23 cellular contexts compared by ENCODE assay signal in genomic region chr10:4398602-4399001, GRCh38.
DNase-seq lines count a peak whose midpoint lies in the region; ATAC-seq, FAIRE-seq and TF ChIP-seq lines count a peak whose summit lies in the region.
"Had no signal": no experiment of that assay in that cellular context is flagged by ENCODE, and none has a peak within 500 bp of the region (broad histone marks: within the 10 kb centered on the region; RNA-seq: fewer than 3 reads in every experiment).

No MANE protein-coding gene starts in this region.

- H3K27me3 Mint-ChIP-seq in T-helper 17 cell (no peaks in the 10 kb centered on the region), osteocyte (ENCODE audit: unreplicated experiment) (no peaks in the 10 kb centered on the region)
- no peaks in the 10 kb centered on the region for H3K27me3 Mint-ChIP-seq in activated CD4-positive, alpha-beta T cell treated with anti-CD3 and anti-CD28 coated beads, Interleukin-2, amount 10 ng/mL, durations not matched to agents 7 days and 5 days

- no peaks in the 10 kb centered on the region for H3K4me1 Mint-ChIP-seq in T-helper 17 cell
- peaks cover 26% of the 10 kb centered on the region for H3K4me1 Mint-ChIP-seq in osteocyte (ENCODE audit: unreplicated experiment)
- no peaks in the 10 kb centered on the region for H3K4me1 Mint-ChIP-seq in activated CD4-positive, alpha-beta T cell treated with anti-CD3 and anti-CD28 coated beads, Interleukin-2, amount 10 ng/mL, durations not matched to agents 7 days and 5 days
- H3K4me1 Mint-ChIP-seq: CD4-positive, alpha-beta memory T cell; GM23338; H9 had no signal

- H3K36me3 ChIP-seq in HepG2 (replicated peaks in 1 of 2; ENCODE audit: control insufficient read depth in 1 of 2, insufficient read depth in 2 of 2, low read length in 2 of 2) (no peaks in the 10 kb centered on the region), right lobe of liver (no peaks in the 10 kb centered on the region)

- no peak for DNase-seq in HepG2 (ENCODE audit: low spot score)
- no peak for DNase-seq in right lobe of liver
- DNase-seq in T-helper 17 cell: no peak
- no peak for DNase-seq in osteocyte (ENCODE audit: extremely low spot score, unreplicated experiment)
- DNase-seq in activated CD4-positive, alpha-beta T cell treated with anti-CD3 and anti-CD28 coated beads, Interleukin-2, amount 10 ng/mL, durations not matched to agents 7 days and 5 days: no peak
- DNase-seq: 8988T; ACHN; AML-193; C1 segment of cervical spinal cord; Calu3; CD4-positive, alpha-beta memory T cell; COR-L47; DMS53; DMS79 treated with DMSO at 0.1 percent for 48 hours; GF-D8; H9; HFFc6 had no signal

- no peak for TF ChIP-seq RAD21 in HepG2 (CRISPR knock-in tag; IDR thresholded peaks at IDR 0.05)

- H3K79me2 ChIP-seq in HepG2 (ENCODE audit: insufficient read depth, low read length): no peaks in the 10 kb centered on the region

- H3K9ac ChIP-seq in HepG2 (ENCODE audit: insufficient read depth, low read depth, low read length): no peak overlapping the region

- POLR2A ChIA-PET in HepG2 (lab: Yijun Ruan, JAX): no interaction called here
- POLR2A ChIA-PET in activated CD4-positive, alpha-beta T cell treated with anti-CD3 and anti-CD28 coated beads, Interleukin-2, amount 10 ng/mL, durations not matched to agents 7 days and 5 days (lab: Charles Lee): no interaction called here

- no peaks in the 10 kb centered on the region for H4K20me1 ChIP-seq in HepG2 (ENCODE audit: insufficient read depth, low read length)

- TF ChIP-seq POLR2A in HepG2 (IDR thresholded peaks at IDR 0.05; ENCODE audit: insufficient read depth in 1 of 2, low read depth in 2 of 2, low read length in 2 of 2): no peak
- TF ChIP-seq POLR2A in right lobe of liver (IDR thresholded peaks at IDR 0.05): no peak

- no peak overlapping the region for H2AFZ ChIP-seq in HepG2 (ENCODE audit: low read length)
- H2AFZ ChIP-seq: GM23338 had no signal

- no peak overlapping the region for H3K4me3 ChIP-seq in HepG2 (replicated peaks in 1 of 3; ENCODE audit: insufficient read depth in 1 of 3, low read depth in 2 of 3, low read length in 3 of 3)
- no peak overlapping the region for H3K4me3 ChIP-seq in right lobe of liver
- H3K4me3 ChIP-seq: A549, GM23338 had no signal

- H3K4me3 Mint-ChIP-seq in T-helper 17 cell: no peak overlapping the region
- H3K4me3 Mint-ChIP-seq in osteocyte (ENCODE audit: unreplicated experiment): no peak overlapping the region
- no peak overlapping the region for H3K4me3 Mint-ChIP-seq in activated CD4-positive, alpha-beta T cell treated with anti-CD3 and anti-CD28 coated beads, Interleukin-2, amount 10 ng/mL, durations not matched to agents 7 days and 5 days
- H3K4me3 Mint-ChIP-seq: CD4-positive, alpha-beta memory T cell; GM23338; H9; HFFc6 had no signal

- intact Hi-C loops in HepG2 (cut with micrococcal nuclease; ENCODE audit: unreplicated experiment): no loop called here
- intact Hi-C loops in right lobe of liver (cut with DNase I): no loop called here

- H3K27me3 ChIP-seq in HepG2 (ENCODE audit: control insufficient read depth in 1 of 2, insufficient read depth in 2 of 2, low read length in 2 of 2) (0 out of 5 replicates have a peak, but pooled peaks cover 0 to 5% of the 10 kb centered on the region in 2 experiments), right lobe of liver (no peaks in the 10 kb centered on the region)

- no peaks in the 10 kb centered on the region for H3K9me3 ChIP-seq in HepG2 (ENCODE audit: low read length)
- no peaks in the 10 kb centered on the region for H3K9me3 ChIP-seq in right lobe of liver
- no peaks in the 10 kb centered on the region for H3K9me3 ChIP-seq in T-helper 17 cell (ENCODE audit: control insufficient read depth, low read length, poor library complexity, severe bottlenecking)
- H3K9me3 ChIP-seq: A549 had no signal

- H3K27ac ChIP-seq in HepG2 (ENCODE audit: extremely low read length, insufficient read depth, low read length): no peak overlapping the region
- H3K27ac ChIP-seq in right lobe of liver: no peak overlapping the region
- H3K27ac ChIP-seq: A549 had no signal

- in situ Hi-C loops in HepG2 (cut with HindIII; ENCODE audit: extremely low pct_ligation_motif_present, low pct_unique_long_range_greater_than_20kb): no loop called here

- no peak for FAIRE-seq in HepG2 (lab: Jason Lieb, UNC)
- FAIRE-seq: GM12891, GM18507 had no signal

- CTCF ChIA-PET in HepG2 (lab: Yijun Ruan, JAX; ENCODE audit: low intra/inter-chr PET ratio, low total read pairs): no interaction called here
- CTCF ChIA-PET in activated CD4-positive, alpha-beta T cell treated with anti-CD3 and anti-CD28 coated beads, Interleukin-2, amount 10 ng/mL, durations not matched to agents 7 days and 5 days (lab: Charles Lee): no interaction called here

- TF ChIP-seq CTCF in HepG2 (CRISPR knock-in tag; IDR thresholded peaks at IDR 0.05) (no peak), right lobe of liver (IDR thresholded peaks at IDR 0.05) (no peak), osteocyte (IDR thresholded peaks at IDR 0.05) (no peak)

- H3K4me2 ChIP-seq in HepG2 (ENCODE audit: low read depth, low read length): no peak overlapping the region
- H3K4me2 ChIP-seq: A549, GM23338 had no signal

- TF ChIP-seq EP300 in HepG2 (IDR thresholded peaks at IDR 0.05; ENCODE audit: low read depth in 2 of 2, low read length in 2 of 2) (no peak), HepG2 (CRISPR knock-in tag; IDR thresholded peaks at IDR 0.05; ENCODE audit: borderline replicate concordance) (no peak)

- H3K27ac Mint-ChIP-seq in T-helper 17 cell: peak overlapping the region; percentile 8
- H3K27ac Mint-ChIP-seq in osteocyte (ENCODE audit: unreplicated experiment): peak overlapping the region; percentile 25
- no peak overlapping the region for H3K27ac Mint-ChIP-seq in activated CD4-positive, alpha-beta T cell treated with anti-CD3 and anti-CD28 coated beads, Interleukin-2, amount 10 ng/mL, durations not matched to agents 7 days and 5 days
- H3K27ac Mint-ChIP-seq: GM23338, H9, HFFc6 had no signal

- no TSS peak for BruUV-seq in HepG2 (replicated peaks; lab: Mats Ljungman, UMichigan)

- no peaks in the 10 kb centered on the region for H3K4me1 ChIP-seq in HepG2 (ENCODE audit: insufficient read depth, low read length)
- no peaks in the 10 kb centered on the region for H3K4me1 ChIP-seq in right lobe of liver
- H3K4me1 ChIP-seq: A549 had no signal

- peaks cover 2% of the 10 kb centered on the region for H3K36me3 Mint-ChIP-seq in T-helper 17 cell (ENCODE audit: low read depth)
- H3K36me3 Mint-ChIP-seq in osteocyte (ENCODE audit: unreplicated experiment): no peaks in the 10 kb centered on the region
- no peaks in the 10 kb centered on the region for H3K36me3 Mint-ChIP-seq in activated CD4-positive, alpha-beta T cell treated with anti-CD3 and anti-CD28 coated beads, Interleukin-2, amount 10 ng/mL, durations not matched to agents 7 days and 5 days (ENCODE audit: low read depth)
- H3K36me3 Mint-ChIP-seq: CD4-positive, alpha-beta memory T cell had no signal

- H3K9me3 Mint-ChIP-seq in osteocyte (ENCODE audit: unreplicated experiment): peaks cover 6% of the 10 kb centered on the region
- H3K9me3 Mint-ChIP-seq in activated CD4-positive, alpha-beta T cell treated with anti-CD3 and anti-CD28 coated beads, Interleukin-2, amount 10 ng/mL, durations not matched to agents 7 days and 5 days: no peaks in the 10 kb centered on the region
- H3K9me3 Mint-ChIP-seq: GM23338, H9, HFFc6 had no signal

- WGBS in HepG2 (ENCODE audit: low lambda C conversion rate): 0% methylated on average over 3 of the region's 3 CpGs
- WGBS in right lobe of liver (ENCODE audit: insufficient coverage, low coverage, low lambda C conversion rate, missing lambda C conversion rate): 54% methylated on average over 3 of the region's 3 CpGs

- ATAC-seq in HepG2 (no peak), right lobe of liver (no peak), T-helper 17 cell (no peak), GM18520 (IDR thresholded peaks at IDR 0.05; ENCODE audit: unreplicated experiment) (no peak)
- ATAC-seq: A549, GM23338, HCT116 had no signal

TF ChIP-seq in HepG2, 621 proteins besides CTCF, POLR2A, EP300 and RAD21:
- no peak for TF ChIP-seq FIP1L1 (IDR thresholded peaks at IDR 0.05; ENCODE audit: borderline replicate concordance, insufficient read depth, low read depth, low read length)
- TF ChIP-seq CBFB (CRISPR knock-in tag; IDR thresholded peaks at IDR 0.05): no peak
- TF ChIP-seq U2AF1 (optimal IDR thresholded peaks at IDR 0.05; ENCODE audit: low read depth, low read length): no peak
- no peak for TF ChIP-seq ZBTB14 (CRISPR knock-in tag; IDR thresholded peaks at IDR 0.05)
- TF ChIP-seq USF2 (IDR thresholded peaks at IDR 0.05; ENCODE audit: low read depth, low read length): no peak
- TF ChIP-seq USF2 (CRISPR knock-in tag; IDR thresholded peaks at IDR 0.05; ENCODE audit: borderline replicate concordance): no peak
- no peak for TF ChIP-seq KLF6 (CRISPR knock-in tag; IDR thresholded peaks at IDR 0.05)
- TF ChIP-seq MZF1 (CRISPR knock-in tag; IDR thresholded peaks at IDR 0.05; ENCODE audit: borderline replicate concordance): no peak
- no peak for TF ChIP-seq ZNF263 (CRISPR knock-in tag; IDR thresholded peaks at IDR 0.05)
- TF ChIP-seq U2AF2 (IDR thresholded peaks at IDR 0.05; ENCODE audit: low read depth, low read length): 0 out of 2 replicates have a peak, but pooled peaks have one; percentile 38
